Comparison of ENCODE assay signal across 1 cellular context in the genomic region with DNA sequence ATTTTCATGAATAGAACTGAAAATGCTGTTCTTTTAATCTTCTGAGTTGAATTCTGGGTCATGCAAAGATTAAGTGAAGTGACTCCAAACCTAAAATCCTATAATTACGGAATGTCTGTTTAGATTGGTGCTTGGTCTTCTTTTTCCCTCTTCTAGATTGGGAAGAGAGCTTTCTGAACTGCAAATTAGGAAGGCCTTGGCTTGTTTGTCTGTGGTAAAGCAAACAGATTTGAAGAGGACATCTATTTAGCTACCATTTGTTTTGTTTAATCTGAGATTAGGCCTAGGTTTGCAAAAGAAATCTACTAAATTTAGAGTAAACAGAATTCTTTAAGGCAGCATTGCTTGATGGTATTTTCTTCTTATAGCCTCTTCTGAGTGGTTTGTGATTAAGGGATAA.
A peak's percentile ranks its signal among the peaks of the same experiment; 100 is the strongest.
TF ChIP-seq lines count a peak whose summit lies in the region.

No MANE protein-coding gene starts in this region.

TF ChIP-seq in HepG2, 621 proteins besides CTCF, POLR2A, EP300 and RAD21 (continued from another document):
- TF ChIP-seq, protein P1, sequence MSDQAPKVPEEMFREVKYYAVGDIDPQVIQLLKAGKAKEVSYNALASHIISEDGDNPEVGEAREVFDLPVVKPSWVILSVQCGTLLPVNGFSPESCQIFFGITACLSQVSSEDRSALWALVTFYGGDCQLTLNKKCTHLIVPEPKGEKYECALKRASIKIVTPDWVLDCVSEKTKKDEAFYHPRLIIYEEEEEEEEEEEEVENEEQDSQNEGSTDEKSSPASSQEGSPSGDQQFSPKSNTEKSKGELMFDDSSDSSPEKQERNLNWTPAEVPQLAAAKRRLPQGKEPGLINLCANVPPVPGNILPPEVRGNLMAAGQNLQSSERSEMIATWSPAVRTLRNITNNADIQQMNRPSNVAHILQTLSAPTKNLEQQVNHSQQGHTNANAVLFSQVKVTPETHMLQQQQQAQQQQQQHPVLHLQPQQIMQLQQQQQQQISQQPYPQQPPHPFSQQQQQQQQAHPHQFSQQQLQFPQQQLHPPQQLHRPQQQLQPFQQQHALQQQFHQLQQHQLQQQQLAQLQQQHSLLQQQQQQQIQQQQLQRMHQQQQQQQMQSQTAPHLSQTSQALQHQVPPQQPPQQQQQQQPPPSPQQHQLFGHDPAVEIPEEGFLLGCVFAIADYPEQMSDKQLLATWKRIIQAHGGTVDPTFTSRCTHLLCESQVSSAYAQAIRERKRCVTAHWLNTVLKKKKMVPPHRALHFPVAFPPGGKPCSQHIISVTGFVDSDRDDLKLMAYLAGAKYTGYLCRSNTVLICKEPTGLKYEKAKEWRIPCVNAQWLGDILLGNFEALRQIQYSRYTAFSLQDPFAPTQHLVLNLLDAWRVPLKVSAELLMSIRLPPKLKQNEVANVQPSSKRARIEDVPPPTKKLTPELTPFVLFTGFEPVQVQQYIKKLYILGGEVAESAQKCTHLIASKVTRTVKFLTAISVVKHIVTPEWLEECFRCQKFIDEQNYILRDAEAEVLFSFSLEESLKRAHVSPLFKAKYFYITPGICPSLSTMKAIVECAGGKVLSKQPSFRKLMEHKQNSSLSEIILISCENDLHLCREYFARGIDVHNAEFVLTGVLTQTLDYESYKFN (CRISPR knock-in tag; conservative IDR thresholded peaks at IDR 0.05), result peak; percentile 92
- TF ChIP-seq REPIN1 (CRISPR knock-in tag; IDR thresholded peaks at IDR 0.05; ENCODE audit: borderline replicate concordance, low read depth), result peak; percentile 57; the same call in 1 of the 2 replicates
- TF ChIP-seq, protein P2, sequence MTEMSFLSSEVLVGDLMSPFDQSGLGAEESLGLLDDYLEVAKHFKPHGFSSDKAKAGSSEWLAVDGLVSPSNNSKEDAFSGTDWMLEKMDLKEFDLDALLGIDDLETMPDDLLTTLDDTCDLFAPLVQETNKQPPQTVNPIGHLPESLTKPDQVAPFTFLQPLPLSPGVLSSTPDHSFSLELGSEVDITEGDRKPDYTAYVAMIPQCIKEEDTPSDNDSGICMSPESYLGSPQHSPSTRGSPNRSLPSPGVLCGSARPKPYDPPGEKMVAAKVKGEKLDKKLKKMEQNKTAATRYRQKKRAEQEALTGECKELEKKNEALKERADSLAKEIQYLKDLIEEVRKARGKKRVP (CRISPR knock-in tag; IDR thresholded peaks at IDR 0.05), result 0 out of 4 replicates have a peak, but pooled peaks of 1 of the 2 experiments have one; percentile 31
- TF ChIP-seq, protein P3, sequence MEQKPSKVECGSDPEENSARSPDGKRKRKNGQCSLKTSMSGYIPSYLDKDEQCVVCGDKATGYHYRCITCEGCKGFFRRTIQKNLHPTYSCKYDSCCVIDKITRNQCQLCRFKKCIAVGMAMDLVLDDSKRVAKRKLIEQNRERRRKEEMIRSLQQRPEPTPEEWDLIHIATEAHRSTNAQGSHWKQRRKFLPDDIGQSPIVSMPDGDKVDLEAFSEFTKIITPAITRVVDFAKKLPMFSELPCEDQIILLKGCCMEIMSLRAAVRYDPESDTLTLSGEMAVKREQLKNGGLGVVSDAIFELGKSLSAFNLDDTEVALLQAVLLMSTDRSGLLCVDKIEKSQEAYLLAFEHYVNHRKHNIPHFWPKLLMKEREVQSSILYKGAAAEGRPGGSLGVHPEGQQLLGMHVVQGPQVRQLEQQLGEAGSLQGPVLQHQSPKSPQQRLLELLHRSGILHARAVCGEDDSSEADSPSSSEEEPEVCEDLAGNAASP (CRISPR knock-in tag; IDR thresholded peaks at IDR 0.05; ENCODE audit: borderline replicate concordance), result peak; percentile 26; the same call in 1 of the 2 replicates
- TF ChIP-seq WIZ (CRISPR knock-in tag; IDR thresholded peaks at IDR 0.05), result no peak
- TF ChIP-seq, protein P4, sequence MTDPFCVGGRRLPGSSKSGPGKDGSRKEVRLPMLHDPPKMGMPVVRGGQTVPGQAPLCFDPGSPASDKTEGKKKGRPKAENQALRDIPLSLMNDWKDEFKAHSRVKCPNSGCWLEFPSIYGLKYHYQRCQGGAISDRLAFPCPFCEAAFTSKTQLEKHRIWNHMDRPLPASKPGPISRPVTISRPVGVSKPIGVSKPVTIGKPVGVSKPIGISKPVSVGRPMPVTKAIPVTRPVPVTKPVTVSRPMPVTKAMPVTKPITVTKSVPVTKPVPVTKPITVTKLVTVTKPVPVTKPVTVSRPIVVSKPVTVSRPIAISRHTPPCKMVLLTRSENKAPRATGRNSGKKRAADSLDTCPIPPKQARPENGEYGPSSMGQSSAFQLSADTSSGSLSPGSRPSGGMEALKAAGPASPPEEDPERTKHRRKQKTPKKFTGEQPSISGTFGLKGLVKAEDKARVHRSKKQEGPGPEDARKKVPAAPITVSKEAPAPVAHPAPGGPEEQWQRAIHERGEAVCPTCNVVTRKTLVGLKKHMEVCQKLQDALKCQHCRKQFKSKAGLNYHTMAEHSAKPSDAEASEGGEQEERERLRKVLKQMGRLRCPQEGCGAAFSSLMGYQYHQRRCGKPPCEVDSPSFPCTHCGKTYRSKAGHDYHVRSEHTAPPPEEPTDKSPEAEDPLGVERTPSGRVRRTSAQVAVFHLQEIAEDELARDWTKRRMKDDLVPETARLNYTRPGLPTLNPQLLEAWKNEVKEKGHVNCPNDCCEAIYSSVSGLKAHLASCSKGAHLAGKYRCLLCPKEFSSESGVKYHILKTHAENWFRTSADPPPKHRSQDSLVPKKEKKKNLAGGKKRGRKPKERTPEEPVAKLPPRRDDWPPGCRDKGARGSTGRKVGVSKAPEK (CRISPR knock-in tag; IDR thresholded peaks at IDR 0.05; ENCODE audit: borderline replicate concordance), result no peak
- TF ChIP-seq JUND (CRISPR knock-in tag; IDR thresholded peaks at IDR 0.05), result no peak
- TF ChIP-seq, protein P5, sequence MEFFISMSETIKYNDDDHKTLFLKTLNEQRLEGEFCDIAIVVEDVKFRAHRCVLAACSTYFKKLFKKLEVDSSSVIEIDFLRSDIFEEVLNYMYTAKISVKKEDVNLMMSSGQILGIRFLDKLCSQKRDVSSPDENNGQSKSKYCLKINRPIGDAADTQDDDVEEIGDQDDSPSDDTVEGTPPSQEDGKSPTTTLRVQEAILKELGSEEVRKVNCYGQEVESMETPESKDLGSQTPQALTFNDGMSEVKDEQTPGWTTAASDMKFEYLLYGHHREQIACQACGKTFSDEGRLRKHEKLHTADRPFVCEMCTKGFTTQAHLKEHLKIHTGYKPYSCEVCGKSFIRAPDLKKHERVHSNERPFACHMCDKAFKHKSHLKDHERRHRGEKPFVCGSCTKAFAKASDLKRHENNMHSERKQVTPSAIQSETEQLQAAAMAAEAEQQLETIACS (CRISPR knock-in tag; IDR thresholded peaks at IDR 0.05), result no peak
- TF ChIP-seq MBD4 (IDR thresholded peaks at IDR 0.05; ENCODE audit: borderline replicate concordance, low read length), result peak; percentile 69; the same call in 1 of the 2 replicates
TF ChIP-seq in HepG2: peak in this region for 94.
